Comparison of ENCODE assay signal across 12 cellular contexts in the genomic region with DNA sequence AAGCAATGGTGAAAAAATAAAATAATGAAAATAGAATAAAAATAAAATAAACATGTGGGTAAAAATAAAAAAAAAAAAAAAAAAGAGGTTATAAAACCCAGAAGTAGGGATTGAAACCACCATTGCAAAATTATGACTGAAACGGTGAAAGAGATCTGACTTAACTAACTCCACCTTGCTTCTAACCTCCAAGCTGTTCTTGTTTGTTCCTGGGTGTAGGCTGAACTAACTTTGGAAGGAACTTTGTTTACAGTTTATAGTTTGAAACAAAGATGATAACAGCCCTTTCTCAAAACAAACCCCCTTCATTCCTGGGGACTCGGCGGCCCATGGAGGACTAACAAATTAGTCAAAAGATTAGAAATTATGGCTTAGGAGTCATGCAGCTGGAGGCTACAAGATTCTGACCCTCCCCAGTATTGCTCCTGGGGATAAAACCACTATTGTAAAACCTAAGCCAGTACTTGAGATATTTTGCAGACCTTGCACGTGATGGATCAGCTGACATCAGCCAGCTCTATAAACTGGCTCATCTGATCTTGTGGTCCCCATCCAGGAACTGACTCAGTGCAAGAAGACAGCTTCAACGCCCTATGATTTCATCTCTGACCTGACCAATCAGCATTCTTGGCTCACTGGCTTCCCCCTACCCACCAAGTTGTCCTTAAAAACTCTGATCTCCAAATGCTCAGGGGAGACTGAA. TPM values are rescaled to one million over a fixed set of nuclear protein-coding genes. Genes with fewer than 3 reads are reported as not detected.
DNase-seq lines count a peak whose midpoint lies in the region; ATAC-seq and TF ChIP-seq lines count a peak whose summit lies in the region.
"Had no signal": no experiment of that assay in that cellular context is flagged by ENCODE, and none has a peak within 500 bp of the region (broad histone marks: within the 10 kb centered on the region; RNA-seq: fewer than 3 reads in every experiment).

No MANE protein-coding gene starts in this region.

- intact Hi-C loops in uterus (cut with DNase I; ENCODE audit: low total_unique reads) = no loop called here
- intact Hi-C loops in sciatic nerve (cut with DNase I) = no loop called here

- POLR2A ChIA-PET in activated CD4-positive, alpha-beta memory T cell treated with anti-CD3 and anti-CD28 coated beads, Interleukin-2, amount 10 ng/mL, durations not matched to agents 7 days and 5 days (lab: Charles Lee) = interaction anchor here (0.6 to 3.5 kb wide), 2 partner anchors 28 to 30 kb away, joined by 3 to 21 read pairs; partner anchors contain the start of gene DDX60L

- H3K27me3 ChIP-seq in foreskin keratinocyte (no peaks in the 10 kb centered on the region), uterus (no peaks in the 10 kb centered on the region)

- peak; percentile 16 for DNase-seq in stimulated activated CD4-positive, alpha-beta T cell treated with anti-CD3 and anti-CD28 coated beads, Interleukin-15, amount 100 ng/mL, for 24 hours
- DNase-seq in stimulated activated CD4-positive, alpha-beta T cell treated with anti-CD3 and anti-CD28 coated beads, Interleukin-4, amount 100 ng/mL, for 1 hour = no peak
- DNase-seq in activated CD4-positive, alpha-beta memory T cell treated with anti-CD3 and anti-CD28 coated beads, Interleukin-2, amount 10 ng/mL, durations not matched to agents 7 days and 5 days = peak; percentile 50
- DNase-seq in foreskin keratinocyte = peak in 1 of 2 donors; percentile 51
- peak; percentile 17 to 50 for DNase-seq in uterus
- no peak for DNase-seq in stimulated activated naive B cell treated with anti-CD40 and anti-IgM and Interleukin-4, amounts not matched to agents 10 μg/mL and 1 μg/mL and 100 μg/mL, for 72 hours
- DNase-seq in sciatic nerve (ENCODE audit: low spot score) = no peak
- DNase-seq: NCI-H1092, posterior cingulate gyrus had no signal

- TF ChIP-seq CTCF in foreskin keratinocyte (conservative IDR thresholded peaks at IDR 0.05) (no peak), uterus (IDR thresholded peaks at IDR 0.05) (no peak)

- no peak overlapping the region for H3K4me3 ChIP-seq in uterus

- no peaks in the 10 kb centered on the region for H3K36me3 ChIP-seq in uterus

- ATAC-seq in foreskin keratinocyte (peak; percentile 39), GM21717 (IDR thresholded peaks at IDR 0.05; ENCODE audit: unreplicated experiment) (no peak), sciatic nerve (no peak)
- no peak for ATAC-seq in stimulated activated naive B cell treated with anti-CD40 and anti-IgM and Interleukin-4, amounts not matched to agents 10 μg/mL and 1 μg/mL and 100 μg/mL, for 72 hours (replicated peaks)
- ATAC-seq: stimulated activated memory B cell treated with anti-CD40 and anti-IgM and Interleukin-4, amounts not matched to agents 10 μg/mL and 1 μg/mL and 100 μg/mL, for 72 hours had no signal

- peaks cover 36% of the 10 kb centered on the region for H3K4me1 Mint-ChIP-seq in activated CD4-positive, alpha-beta memory T cell treated with anti-CD3 and anti-CD28 coated beads, Interleukin-2, amount 10 ng/mL, durations not matched to agents 7 days and 5 days
- H3K4me1 Mint-ChIP-seq in stimulated activated naive B cell treated with anti-CD40 and anti-IgM and Interleukin-4, amounts not matched to agents 10 μg/mL and 1 μg/mL and 100 μg/mL, for 72 hours = peaks cover 6 to 11% of the 10 kb centered on the region in 2 donors

- TF ChIP-seq POLR2A in uterus (IDR thresholded peaks at IDR 0.05) = no peak

- CTCF ChIA-PET in activated CD4-positive, alpha-beta memory T cell treated with anti-CD3 and anti-CD28 coated beads, Interleukin-2, amount 10 ng/mL, durations not matched to agents 7 days and 5 days (lab: Charles Lee) = interaction anchor here (1.7 kb wide), 1 partner anchor 31 kb away, joined by 5 read pairs; the partner anchor contains the start of gene DDX60L

- no peak overlapping the region for H3K4me3 Mint-ChIP-seq in activated CD4-positive, alpha-beta memory T cell treated with anti-CD3 and anti-CD28 coated beads, Interleukin-2, amount 10 ng/mL, durations not matched to agents 7 days and 5 days
- H3K4me3 Mint-ChIP-seq in stimulated activated naive B cell treated with anti-CD40 and anti-IgM and Interleukin-4, amounts not matched to agents 10 μg/mL and 1 μg/mL and 100 μg/mL, for 72 hours = no peak overlapping the region
- H3K4me3 Mint-ChIP-seq: activated naive CD8-positive, alpha-beta T cell; stimulated activated memory B cell treated with anti-CD40 and anti-IgM and Interleukin-4, amounts not matched to agents 10 μg/mL and 1 μg/mL and 100 μg/mL, for 72 hours had no signal

- no peaks in the 10 kb centered on the region for H3K27me3 Mint-ChIP-seq in activated CD4-positive, alpha-beta memory T cell treated with anti-CD3 and anti-CD28 coated beads, Interleukin-2, amount 10 ng/mL, durations not matched to agents 7 days and 5 days
- no peaks in the 10 kb centered on the region for H3K27me3 Mint-ChIP-seq in stimulated activated naive B cell treated with anti-CD40 and anti-IgM and Interleukin-4, amounts not matched to agents 10 μg/mL and 1 μg/mL and 100 μg/mL, for 72 hours
- H3K27me3 Mint-ChIP-seq: activated naive CD8-positive, alpha-beta T cell; stimulated activated memory B cell treated with anti-CD40 and anti-IgM and Interleukin-4, amounts not matched to agents 10 μg/mL and 1 μg/mL and 100 μg/mL, for 72 hours had no signal

- peaks cover 68% of the 10 kb centered on the region for H3K36me3 Mint-ChIP-seq in activated CD4-positive, alpha-beta memory T cell treated with anti-CD3 and anti-CD28 coated beads, Interleukin-2, amount 10 ng/mL, durations not matched to agents 7 days and 5 days (ENCODE audit: low read depth)
- H3K36me3 Mint-ChIP-seq in stimulated activated naive B cell treated with anti-CD40 and anti-IgM and Interleukin-4, amounts not matched to agents 10 μg/mL and 1 μg/mL and 100 μg/mL, for 72 hours = peaks cover 16 to 21% of the 10 kb centered on the region in 2 donors

- H3K27ac Mint-ChIP-seq in activated CD4-positive, alpha-beta memory T cell treated with anti-CD3 and anti-CD28 coated beads, Interleukin-2, amount 10 ng/mL, durations not matched to agents 7 days and 5 days = peak overlapping the region; percentile 73
- no peak overlapping the region for H3K27ac Mint-ChIP-seq in stimulated activated naive B cell treated with anti-CD40 and anti-IgM and Interleukin-4, amounts not matched to agents 10 μg/mL and 1 μg/mL and 100 μg/mL, for 72 hours
- H3K27ac Mint-ChIP-seq: activated naive CD8-positive, alpha-beta T cell; stimulated activated memory B cell treated with anti-CD40 and anti-IgM and Interleukin-4, amounts not matched to agents 10 μg/mL and 1 μg/mL and 100 μg/mL, for 72 hours had no signal

- H3K27ac ChIP-seq in foreskin keratinocyte (no peak overlapping the region), uterus (no peak overlapping the region)

- H3K9me3 ChIP-seq in uterus = no peaks in the 10 kb centered on the region

- H3K9me3 Mint-ChIP-seq in activated CD4-positive, alpha-beta memory T cell treated with anti-CD3 and anti-CD28 coated beads, Interleukin-2, amount 10 ng/mL, durations not matched to agents 7 days and 5 days = peaks cover 5% of the 10 kb centered on the region
- peaks cover 0 to 3% of the 10 kb centered on the region in 2 donors for H3K9me3 Mint-ChIP-seq in stimulated activated naive B cell treated with anti-CD40 and anti-IgM and Interleukin-4, amounts not matched to agents 10 μg/mL and 1 μg/mL and 100 μg/mL, for 72 hours

- peaks cover 20% of the 10 kb centered on the region for H3K4me1 ChIP-seq in foreskin keratinocyte
- no peaks in the 10 kb centered on the region for H3K4me1 ChIP-seq in uterus

RNA-seq across cellular contexts. Expression of gene DDX60L, which starts 30.4 kb away (rescaled TPM):
- 10 to 100 TPM; 73.3 to 78.4 TPM for total RNA-seq in activated CD4-positive, alpha-beta memory T cell treated with anti-CD3 and anti-CD28 coated beads, Interleukin-2, amount 10 ng/mL, durations not matched to agents 7 days and 5 days
- total RNA-seq in foreskin keratinocyte = 24.3 and 34.4 TPM in 2 replicates
- polyA plus RNA-seq in foreskin keratinocyte = 10.8 and 12.3 TPM in 2 replicates
- total RNA-seq in uterus = 10 to 100 TPM; 26.7 to 56.2 (median 34.4) TPM
- total RNA-seq in sciatic nerve = 28.3 TPM

RNA-seq across cellular contexts. Expression of gene PALLD, which starts 47.0 kb away (rescaled TPM):
- total RNA-seq in activated CD4-positive, alpha-beta memory T cell treated with anti-CD3 and anti-CD28 coated beads, Interleukin-2, amount 10 ng/mL, durations not matched to agents 7 days and 5 days = 1 to 10 TPM; 5.4 to 5.8 TPM
- total RNA-seq in foreskin keratinocyte (166 and 202 TPM in 2 replicates), uterus (100 to 1,000 TPM; 266 to 761 (median 441) TPM), sciatic nerve (104 TPM)
- polyA plus RNA-seq in foreskin keratinocyte = 58.4 and 88.0 TPM in 2 replicates

Comparison
In these comparisons a context has a peak if more than half of its experiments do, and no peak if none do; other contexts are left out.
1. DNase-seq: peak in stimulated activated CD4-positive, alpha-beta T cell treated with anti-CD3 and anti-CD28 coated beads, Interleukin-15, amount 100 ng/mL, for 24 hours (single experiment), activated CD4-positive, alpha-beta memory T cell treated with anti-CD3 and anti-CD28 coated beads, Interleukin-2, amount 10 ng/mL, durations not matched to agents 7 days and 5 days (single experiment) and uterus (2 of 2); none in stimulated activated CD4-positive, alpha-beta T cell treated with anti-CD3 and anti-CD28 coated beads, Interleukin-4, amount 100 ng/mL, for 1 hour (single experiment), stimulated activated naive B cell treated with anti-CD40 and anti-IgM and Interleukin-4, amounts not matched to agents 10 μg/mL and 1 μg/mL and 100 μg/mL, for 72 hours (single experiment) and sciatic nerve (single experiment).
2. RNA of gene PALLD, which starts 47.0 kb away (total RNA-seq): 266 to 761 TPM in uterus, 166 to 202 TPM in foreskin keratinocyte and 104 TPM in sciatic nerve (single experiment); 5.4 to 5.8 TPM in activated CD4-positive, alpha-beta memory T cell treated with anti-CD3 and anti-CD28 coated beads, Interleukin-2, amount 10 ng/mL, durations not matched to agents 7 days and 5 days; every median in the first group is over 10 times any median in the second.